Comparison of ENCODE assay signal across 1 cellular context in the genomic region with DNA sequence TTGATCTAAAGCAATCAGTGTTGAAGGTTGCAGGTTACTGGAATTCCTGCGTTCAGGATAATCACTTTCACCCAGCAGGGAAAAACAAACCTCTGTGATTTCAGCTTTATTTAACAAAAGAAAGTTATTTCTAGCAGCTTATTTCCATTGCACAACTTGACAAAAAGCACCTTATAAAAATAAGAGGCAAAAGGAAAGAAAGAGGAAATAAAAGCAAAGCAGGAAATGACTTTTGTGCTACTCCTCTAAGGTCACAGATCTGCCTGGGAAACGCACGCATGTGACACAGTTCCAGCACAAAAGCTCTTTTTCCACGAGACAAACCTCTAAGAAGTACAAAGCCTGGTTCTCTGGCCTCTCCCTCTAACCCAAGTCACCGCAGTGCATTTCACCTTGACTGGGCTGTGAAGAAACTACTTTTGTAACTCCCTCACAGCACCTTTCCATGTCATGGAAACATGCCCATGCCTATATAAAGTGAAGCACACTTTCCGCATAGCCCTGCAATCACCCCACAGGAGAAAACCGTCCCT.
TF ChIP-seq lines count a peak whose summit lies in the region.

No MANE protein-coding gene starts in this region.

TF ChIP-seq in HepG2, 621 proteins besides CTCF, POLR2A, EP300 and RAD21:
- TF ChIP-seq, protein P1, sequence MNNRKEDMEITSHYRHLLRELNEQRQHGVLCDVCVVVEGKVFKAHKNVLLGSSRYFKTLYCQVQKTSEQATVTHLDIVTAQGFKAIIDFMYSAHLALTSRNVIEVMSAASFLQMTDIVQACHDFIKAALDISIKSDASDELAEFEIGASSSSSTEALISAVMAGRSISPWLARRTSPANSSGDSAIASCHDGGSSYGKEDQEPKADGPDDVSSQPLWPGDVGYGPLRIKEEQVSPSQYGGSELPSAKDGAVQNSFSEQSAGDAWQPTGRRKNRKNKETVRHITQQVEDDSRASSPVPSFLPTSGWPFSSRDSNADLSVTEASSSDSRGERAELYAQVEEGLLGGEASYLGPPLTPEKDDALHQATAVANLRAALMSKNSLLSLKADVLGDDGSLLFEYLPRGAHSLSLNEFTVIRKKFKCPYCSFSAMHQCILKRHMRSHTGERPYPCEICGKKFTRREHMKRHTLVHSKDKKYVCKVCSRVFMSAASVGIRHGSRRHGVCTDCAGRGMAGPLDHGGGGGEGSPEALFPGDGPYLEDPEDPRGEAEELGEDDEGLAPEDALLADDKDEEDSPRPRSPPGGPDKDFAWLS (CRISPR knock-in tag; IDR thresholded peaks at IDR 0.05; ENCODE audit: borderline replicate concordance) = no peak
- TF ChIP-seq, protein P2, sequence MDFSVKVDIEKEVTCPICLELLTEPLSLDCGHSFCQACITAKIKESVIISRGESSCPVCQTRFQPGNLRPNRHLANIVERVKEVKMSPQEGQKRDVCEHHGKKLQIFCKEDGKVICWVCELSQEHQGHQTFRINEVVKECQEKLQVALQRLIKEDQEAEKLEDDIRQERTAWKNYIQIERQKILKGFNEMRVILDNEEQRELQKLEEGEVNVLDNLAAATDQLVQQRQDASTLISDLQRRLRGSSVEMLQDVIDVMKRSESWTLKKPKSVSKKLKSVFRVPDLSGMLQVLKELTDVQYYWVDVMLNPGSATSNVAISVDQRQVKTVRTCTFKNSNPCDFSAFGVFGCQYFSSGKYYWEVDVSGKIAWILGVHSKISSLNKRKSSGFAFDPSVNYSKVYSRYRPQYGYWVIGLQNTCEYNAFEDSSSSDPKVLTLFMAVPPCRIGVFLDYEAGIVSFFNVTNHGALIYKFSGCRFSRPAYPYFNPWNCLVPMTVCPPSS (IDR thresholded peaks at IDR 0.05) = no peak
- no peak for TF ChIP-seq ERF (CRISPR knock-in tag; IDR thresholded peaks at IDR 0.05)
- no peak for TF ChIP-seq KDM2A (CRISPR knock-in tag; IDR thresholded peaks at IDR 0.05; ENCODE audit: borderline replicate concordance, low read depth)
- no peak for TF ChIP-seq PITX1 (CRISPR knock-in tag; IDR thresholded peaks at IDR 0.05)
- TF ChIP-seq, protein P3, sequence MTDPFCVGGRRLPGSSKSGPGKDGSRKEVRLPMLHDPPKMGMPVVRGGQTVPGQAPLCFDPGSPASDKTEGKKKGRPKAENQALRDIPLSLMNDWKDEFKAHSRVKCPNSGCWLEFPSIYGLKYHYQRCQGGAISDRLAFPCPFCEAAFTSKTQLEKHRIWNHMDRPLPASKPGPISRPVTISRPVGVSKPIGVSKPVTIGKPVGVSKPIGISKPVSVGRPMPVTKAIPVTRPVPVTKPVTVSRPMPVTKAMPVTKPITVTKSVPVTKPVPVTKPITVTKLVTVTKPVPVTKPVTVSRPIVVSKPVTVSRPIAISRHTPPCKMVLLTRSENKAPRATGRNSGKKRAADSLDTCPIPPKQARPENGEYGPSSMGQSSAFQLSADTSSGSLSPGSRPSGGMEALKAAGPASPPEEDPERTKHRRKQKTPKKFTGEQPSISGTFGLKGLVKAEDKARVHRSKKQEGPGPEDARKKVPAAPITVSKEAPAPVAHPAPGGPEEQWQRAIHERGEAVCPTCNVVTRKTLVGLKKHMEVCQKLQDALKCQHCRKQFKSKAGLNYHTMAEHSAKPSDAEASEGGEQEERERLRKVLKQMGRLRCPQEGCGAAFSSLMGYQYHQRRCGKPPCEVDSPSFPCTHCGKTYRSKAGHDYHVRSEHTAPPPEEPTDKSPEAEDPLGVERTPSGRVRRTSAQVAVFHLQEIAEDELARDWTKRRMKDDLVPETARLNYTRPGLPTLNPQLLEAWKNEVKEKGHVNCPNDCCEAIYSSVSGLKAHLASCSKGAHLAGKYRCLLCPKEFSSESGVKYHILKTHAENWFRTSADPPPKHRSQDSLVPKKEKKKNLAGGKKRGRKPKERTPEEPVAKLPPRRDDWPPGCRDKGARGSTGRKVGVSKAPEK (CRISPR knock-in tag; IDR thresholded peaks at IDR 0.05; ENCODE audit: borderline replicate concordance) = no peak
- TF ChIP-seq ZSCAN30 (CRISPR knock-in tag; IDR thresholded peaks at IDR 0.05) = no peak
- no peak for TF ChIP-seq ZNF543 (CRISPR knock-in tag; IDR thresholded peaks at IDR 0.05)
- TF ChIP-seq TEAD3 (CRISPR knock-in tag; optimal IDR thresholded peaks at IDR 0.05; ENCODE audit: borderline replicate concordance) = no peak
- TF ChIP-seq, protein P4, sequence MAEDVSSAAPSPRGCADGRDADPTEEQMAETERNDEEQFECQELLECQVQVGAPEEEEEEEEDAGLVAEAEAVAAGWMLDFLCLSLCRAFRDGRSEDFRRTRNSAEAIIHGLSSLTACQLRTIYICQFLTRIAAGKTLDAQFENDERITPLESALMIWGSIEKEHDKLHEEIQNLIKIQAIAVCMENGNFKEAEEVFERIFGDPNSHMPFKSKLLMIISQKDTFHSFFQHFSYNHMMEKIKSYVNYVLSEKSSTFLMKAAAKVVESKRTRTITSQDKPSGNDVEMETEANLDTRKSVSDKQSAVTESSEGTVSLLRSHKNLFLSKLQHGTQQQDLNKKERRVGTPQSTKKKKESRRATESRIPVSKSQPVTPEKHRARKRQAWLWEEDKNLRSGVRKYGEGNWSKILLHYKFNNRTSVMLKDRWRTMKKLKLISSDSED (CRISPR knock-in tag; IDR thresholded peaks at IDR 0.05) = no peak
- no peak for TF ChIP-seq SMARCC2 (IDR thresholded peaks at IDR 0.05)
- TF ChIP-seq ZNF616 (CRISPR knock-in tag; IDR thresholded peaks at IDR 0.05; ENCODE audit: low read depth) = no peak
- no peak for TF ChIP-seq ZNF160 (CRISPR knock-in tag; IDR thresholded peaks at IDR 0.05)
- no peak for TF ChIP-seq SRSF9 (IDR thresholded peaks at IDR 0.05; ENCODE audit: borderline replicate concordance, insufficient read depth, low read depth, low read length, poor library complexity, severe bottlenecking)
- no peak for TF ChIP-seq SIN3A (IDR thresholded peaks at IDR 0.05; ENCODE audit: borderline replicate concordance, low read depth, low read length)
- TF ChIP-seq, protein P5, sequence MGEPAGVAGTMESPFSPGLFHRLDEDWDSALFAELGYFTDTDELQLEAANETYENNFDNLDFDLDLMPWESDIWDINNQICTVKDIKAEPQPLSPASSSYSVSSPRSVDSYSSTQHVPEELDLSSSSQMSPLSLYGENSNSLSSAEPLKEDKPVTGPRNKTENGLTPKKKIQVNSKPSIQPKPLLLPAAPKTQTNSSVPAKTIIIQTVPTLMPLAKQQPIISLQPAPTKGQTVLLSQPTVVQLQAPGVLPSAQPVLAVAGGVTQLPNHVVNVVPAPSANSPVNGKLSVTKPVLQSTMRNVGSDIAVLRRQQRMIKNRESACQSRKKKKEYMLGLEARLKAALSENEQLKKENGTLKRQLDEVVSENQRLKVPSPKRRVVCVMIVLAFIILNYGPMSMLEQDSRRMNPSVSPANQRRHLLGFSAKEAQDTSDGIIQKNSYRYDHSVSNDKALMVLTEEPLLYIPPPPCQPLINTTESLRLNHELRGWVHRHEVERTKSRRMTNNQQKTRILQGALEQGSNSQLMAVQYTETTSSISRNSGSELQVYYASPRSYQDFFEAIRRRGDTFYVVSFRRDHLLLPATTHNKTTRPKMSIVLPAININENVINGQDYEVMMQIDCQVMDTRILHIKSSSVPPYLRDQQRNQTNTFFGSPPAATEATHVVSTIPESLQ (CRISPR knock-in tag; conservative IDR thresholded peaks at IDR 0.05) = no peak
